In the genomic region with DNA sequence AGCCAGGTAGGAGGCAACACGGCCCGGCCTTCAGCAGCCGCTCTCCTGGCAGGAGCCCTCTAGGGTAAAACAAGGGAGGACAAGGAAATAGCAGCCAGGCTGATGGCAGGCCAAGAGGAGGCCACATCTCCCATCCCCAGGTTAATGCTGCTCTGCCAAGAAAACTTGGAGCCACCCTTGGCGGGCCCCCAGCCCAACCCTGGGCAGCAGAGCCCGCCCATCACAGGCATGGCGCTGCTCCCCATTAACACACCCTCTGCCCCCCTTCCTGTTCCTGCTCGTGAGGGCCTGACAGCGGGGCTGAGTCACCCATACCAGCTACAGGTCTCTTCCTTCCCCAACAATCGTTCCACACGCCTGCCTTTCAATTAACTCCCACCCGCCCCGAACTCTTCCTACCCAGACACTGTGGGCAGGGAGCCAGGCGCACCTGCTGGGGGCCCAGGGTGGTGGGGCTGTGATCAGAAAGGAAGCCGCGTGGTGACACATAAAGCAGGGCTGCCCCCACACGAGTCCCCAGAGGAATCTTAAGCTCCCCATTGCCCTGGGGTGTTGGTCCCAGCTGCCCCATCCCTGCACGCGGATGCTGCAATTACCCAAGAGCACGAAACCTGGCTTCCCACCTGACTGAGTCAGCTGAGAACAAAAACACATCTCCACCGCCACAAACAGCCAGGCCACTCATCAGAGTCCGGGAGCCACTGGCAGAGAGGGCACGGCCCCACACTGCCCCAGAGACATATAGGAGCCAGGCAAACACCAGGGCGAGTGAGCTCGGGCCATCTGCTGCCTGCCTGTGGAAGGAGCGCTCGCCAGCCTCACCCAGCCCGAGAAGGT, we compare ENCODE assay signal across 1 cellular context.
TF ChIP-seq lines count a peak whose summit lies in the region.

A gene with protein sequence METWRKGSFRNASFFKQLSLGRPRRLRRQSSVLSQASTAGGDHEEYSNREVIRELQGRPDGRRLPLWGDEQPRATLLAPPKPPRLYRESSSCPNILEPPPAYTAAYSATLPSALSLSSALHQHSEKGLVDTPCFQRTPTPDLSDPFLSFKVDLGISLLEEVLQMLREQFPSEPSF (plus strand): TSS at position 671 of the 837 bp plus-strand sequence. CDS start 516 bp downstream, outside the sequence.

TF ChIP-seq in HEK293, 187 proteins besides CTCF, POLR2A, EP300 and RAD21 (continued from another document and continues in another):
- TF ChIP-seq, protein P1, sequence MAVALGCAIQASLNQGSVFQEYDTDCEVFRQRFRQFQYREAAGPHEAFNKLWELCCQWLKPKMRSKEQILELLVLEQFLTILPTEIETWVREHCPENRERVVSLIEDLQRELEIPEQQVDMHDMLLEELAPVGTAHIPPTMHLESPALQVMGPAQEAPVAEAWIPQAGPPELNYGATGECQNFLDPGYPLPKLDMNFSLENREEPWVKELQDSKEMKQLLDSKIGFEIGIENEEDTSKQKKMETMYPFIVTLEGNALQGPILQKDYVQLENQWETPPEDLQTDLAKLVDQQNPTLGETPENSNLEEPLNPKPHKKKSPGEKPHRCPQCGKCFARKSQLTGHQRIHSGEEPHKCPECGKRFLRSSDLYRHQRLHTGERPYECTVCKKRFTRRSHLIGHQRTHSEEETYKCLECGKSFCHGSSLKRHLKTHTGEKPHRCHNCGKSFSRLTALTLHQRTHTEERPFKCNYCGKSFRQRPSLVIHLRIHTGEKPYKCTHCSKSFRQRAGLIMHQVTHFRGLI (tag by site-specific recombination; IDR thresholded peaks at IDR 0.05) = peak; percentile 80; the same call in 1 of the 2 replicates
- 0 out of 2 replicates have a peak, but pooled peaks have one; percentile 19 for TF ChIP-seq ZNF366 (tag by site-specific recombination; conservative IDR thresholded peaks at IDR 0.05)
- 0 out of 2 replicates have a peak, but pooled peaks have one; percentile 31 for TF ChIP-seq KLF16 (tag by site-specific recombination; IDR thresholded peaks at IDR 0.05)
- 0 out of 2 replicates have a peak, but pooled peaks have one; percentile 9 for TF ChIP-seq FEZF1 (tag by site-specific recombination; IDR thresholded peaks at IDR 0.05)
- TF ChIP-seq, protein P2, sequence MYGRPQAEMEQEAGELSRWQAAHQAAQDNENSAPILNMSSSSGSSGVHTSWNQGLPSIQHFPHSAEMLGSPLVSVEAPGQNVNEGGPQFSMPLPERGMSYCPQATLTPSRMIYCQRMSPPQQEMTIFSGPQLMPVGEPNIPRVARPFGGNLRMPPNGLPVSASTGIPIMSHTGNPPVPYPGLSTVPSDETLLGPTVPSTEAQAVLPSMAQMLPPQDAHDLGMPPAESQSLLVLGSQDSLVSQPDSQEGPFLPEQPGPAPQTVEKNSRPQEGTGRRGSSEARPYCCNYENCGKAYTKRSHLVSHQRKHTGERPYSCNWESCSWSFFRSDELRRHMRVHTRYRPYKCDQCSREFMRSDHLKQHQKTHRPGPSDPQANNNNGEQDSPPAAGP (tag by site-specific recombination; IDR thresholded peaks at IDR 0.05) = peak; percentile 97
- TF ChIP-seq ZIC2 (tag by site-specific recombination; IDR thresholded peaks at IDR 0.05) = peak; percentile 93
- TF ChIP-seq HOXD13 (CRISPR knock-in tag; IDR thresholded peaks at IDR 0.05; ENCODE audit: borderline replicate concordance) = no peak
- TF ChIP-seq WT1 (tag by site-specific recombination; IDR thresholded peaks at IDR 0.05) = peak; percentile 66
- TF ChIP-seq, protein P3, sequence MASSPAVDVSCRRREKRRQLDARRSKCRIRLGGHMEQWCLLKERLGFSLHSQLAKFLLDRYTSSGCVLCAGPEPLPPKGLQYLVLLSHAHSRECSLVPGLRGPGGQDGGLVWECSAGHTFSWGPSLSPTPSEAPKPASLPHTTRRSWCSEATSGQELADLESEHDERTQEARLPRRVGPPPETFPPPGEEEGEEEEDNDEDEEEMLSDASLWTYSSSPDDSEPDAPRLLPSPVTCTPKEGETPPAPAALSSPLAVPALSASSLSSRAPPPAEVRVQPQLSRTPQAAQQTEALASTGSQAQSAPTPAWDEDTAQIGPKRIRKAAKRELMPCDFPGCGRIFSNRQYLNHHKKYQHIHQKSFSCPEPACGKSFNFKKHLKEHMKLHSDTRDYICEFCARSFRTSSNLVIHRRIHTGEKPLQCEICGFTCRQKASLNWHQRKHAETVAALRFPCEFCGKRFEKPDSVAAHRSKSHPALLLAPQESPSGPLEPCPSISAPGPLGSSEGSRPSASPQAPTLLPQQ (tag by site-specific recombination; IDR thresholded peaks at IDR 0.05) = peak; percentile 60
- TF ChIP-seq ZBTB8A (tag by site-specific recombination; IDR thresholded peaks at IDR 0.05) = peak; percentile 80
- TF ChIP-seq SCRT1 (tag by site-specific recombination; IDR thresholded peaks at IDR 0.05; ENCODE audit: borderline replicate concordance) = peak; percentile 89
- peak; percentile 88 for TF ChIP-seq ZNF335 (tag by site-specific recombination; conservative IDR thresholded peaks at IDR 0.05)
- 0 out of 2 replicates have a peak, but pooled peaks have one; percentile 53 for TF ChIP-seq ZNF660 (tag by site-specific recombination; IDR thresholded peaks at IDR 0.05)
- peak; percentile 97 for TF ChIP-seq SP7 (tag by site-specific recombination; IDR thresholded peaks at IDR 0.05)
- no peak for TF ChIP-seq ZNF510 (tag by site-specific recombination; IDR thresholded peaks at IDR 0.05; ENCODE audit: insufficient replicate concordance)
- TF ChIP-seq SALL2 (tag by site-specific recombination; IDR thresholded peaks at IDR 0.05; ENCODE audit: borderline replicate concordance) = no peak
- TF ChIP-seq, protein P4, sequence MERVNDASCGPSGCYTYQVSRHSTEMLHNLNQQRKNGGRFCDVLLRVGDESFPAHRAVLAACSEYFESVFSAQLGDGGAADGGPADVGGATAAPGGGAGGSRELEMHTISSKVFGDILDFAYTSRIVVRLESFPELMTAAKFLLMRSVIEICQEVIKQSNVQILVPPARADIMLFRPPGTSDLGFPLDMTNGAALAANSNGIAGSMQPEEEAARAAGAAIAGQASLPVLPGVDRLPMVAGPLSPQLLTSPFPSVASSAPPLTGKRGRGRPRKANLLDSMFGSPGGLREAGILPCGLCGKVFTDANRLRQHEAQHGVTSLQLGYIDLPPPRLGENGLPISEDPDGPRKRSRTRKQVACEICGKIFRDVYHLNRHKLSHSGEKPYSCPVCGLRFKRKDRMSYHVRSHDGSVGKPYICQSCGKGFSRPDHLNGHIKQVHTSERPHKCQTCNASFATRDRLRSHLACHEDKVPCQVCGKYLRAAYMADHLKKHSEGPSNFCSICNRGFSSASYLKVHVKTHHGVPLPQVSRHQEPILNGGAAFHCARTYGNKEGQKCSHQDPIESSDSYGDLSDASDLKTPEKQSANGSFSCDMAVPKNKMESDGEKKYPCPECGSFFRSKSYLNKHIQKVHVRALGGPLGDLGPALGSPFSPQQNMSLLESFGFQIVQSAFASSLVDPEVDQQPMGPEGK (tag by site-specific recombination; IDR thresholded peaks at IDR 0.05) = peak; percentile 80
- peak; percentile 40; the same call in 1 of the 2 replicates for TF ChIP-seq KLF10 (tag by site-specific recombination; IDR thresholded peaks at IDR 0.05)
- TF ChIP-seq ZFP69B (tag by site-specific recombination; IDR thresholded peaks at IDR 0.05) = 0 out of 2 replicates have a peak, but pooled peaks have one; percentile 54
- TF ChIP-seq ZNF423 (tag by site-specific recombination; IDR thresholded peaks at IDR 0.05) = peak; percentile 61
- TF ChIP-seq KLF8 (tag by site-specific recombination; IDR thresholded peaks at IDR 0.05) = peak; percentile 62; the same call in 1 of the 2 replicates
- no peak for TF ChIP-seq ZNF560 (tag by site-specific recombination; IDR thresholded peaks at IDR 0.05; ENCODE audit: borderline replicate concordance)
- TF ChIP-seq ZBTB21 (tag by site-specific recombination; IDR thresholded peaks at IDR 0.05) = peak; percentile 31; the same call in 1 of the 2 replicates
- no peak for TF ChIP-seq ZNF501 (tag by site-specific recombination; IDR thresholded peaks at IDR 0.05)
- TF ChIP-seq, protein P5, sequence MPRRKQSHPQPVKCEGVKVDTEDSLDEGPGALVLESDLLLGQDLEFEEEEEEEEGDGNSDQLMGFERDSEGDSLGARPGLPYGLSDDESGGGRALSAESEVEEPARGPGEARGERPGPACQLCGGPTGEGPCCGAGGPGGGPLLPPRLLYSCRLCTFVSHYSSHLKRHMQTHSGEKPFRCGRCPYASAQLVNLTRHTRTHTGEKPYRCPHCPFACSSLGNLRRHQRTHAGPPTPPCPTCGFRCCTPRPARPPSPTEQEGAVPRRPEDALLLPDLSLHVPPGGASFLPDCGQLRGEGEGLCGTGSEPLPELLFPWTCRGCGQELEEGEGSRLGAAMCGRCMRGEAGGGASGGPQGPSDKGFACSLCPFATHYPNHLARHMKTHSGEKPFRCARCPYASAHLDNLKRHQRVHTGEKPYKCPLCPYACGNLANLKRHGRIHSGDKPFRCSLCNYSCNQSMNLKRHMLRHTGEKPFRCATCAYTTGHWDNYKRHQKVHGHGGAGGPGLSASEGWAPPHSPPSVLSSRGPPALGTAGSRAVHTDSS (tag by site-specific recombination; IDR thresholded peaks at IDR 0.05) = no peak
- peak; percentile 39; the same call in 1 of the 2 replicates for TF ChIP-seq ZEB2 (tag by site-specific recombination; IDR thresholded peaks at IDR 0.05)
- TF ChIP-seq SP2 (tag by site-specific recombination; IDR thresholded peaks at IDR 0.05) = peak; percentile 60
- TF ChIP-seq, protein P6, sequence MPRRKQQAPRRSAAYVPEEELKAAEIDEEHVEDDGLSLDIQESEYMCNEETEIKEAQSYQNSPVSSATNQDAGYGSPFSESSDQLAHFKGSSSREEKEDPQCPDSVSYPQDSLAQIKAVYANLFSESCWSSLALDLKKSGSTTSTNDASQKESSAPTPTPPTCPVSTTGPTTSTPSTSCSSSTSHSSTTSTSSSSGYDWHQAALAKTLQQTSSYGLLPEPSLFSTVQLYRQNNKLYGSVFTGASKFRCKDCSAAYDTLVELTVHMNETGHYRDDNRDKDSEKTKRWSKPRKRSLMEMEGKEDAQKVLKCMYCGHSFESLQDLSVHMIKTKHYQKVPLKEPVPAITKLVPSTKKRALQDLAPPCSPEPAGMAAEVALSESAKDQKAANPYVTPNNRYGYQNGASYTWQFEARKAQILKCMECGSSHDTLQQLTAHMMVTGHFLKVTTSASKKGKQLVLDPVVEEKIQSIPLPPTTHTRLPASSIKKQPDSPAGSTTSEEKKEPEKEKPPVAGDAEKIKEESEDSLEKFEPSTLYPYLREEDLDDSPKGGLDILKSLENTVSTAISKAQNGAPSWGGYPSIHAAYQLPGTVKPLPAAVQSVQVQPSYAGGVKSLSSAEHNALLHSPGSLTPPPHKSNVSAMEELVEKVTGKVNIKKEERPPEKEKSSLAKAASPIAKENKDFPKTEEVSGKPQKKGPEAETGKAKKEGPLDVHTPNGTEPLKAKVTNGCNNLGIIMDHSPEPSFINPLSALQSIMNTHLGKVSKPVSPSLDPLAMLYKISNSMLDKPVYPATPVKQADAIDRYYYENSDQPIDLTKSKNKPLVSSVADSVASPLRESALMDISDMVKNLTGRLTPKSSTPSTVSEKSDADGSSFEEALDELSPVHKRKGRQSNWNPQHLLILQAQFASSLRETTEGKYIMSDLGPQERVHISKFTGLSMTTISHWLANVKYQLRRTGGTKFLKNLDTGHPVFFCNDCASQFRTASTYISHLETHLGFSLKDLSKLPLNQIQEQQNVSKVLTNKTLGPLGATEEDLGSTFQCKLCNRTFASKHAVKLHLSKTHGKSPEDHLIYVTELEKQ (tag by site-specific recombination; IDR thresholded peaks at IDR 0.05; ENCODE audit: borderline replicate concordance) = peak; percentile 49; the same call in 1 of the 2 replicates
- no peak for TF ChIP-seq ZNF747 (tag by site-specific recombination; IDR thresholded peaks at IDR 0.05)
- peak; percentile 93 for TF ChIP-seq ZFHX2 (tag by site-specific recombination; conservative IDR thresholded peaks at IDR 0.05)
- TF ChIP-seq, protein P7, sequence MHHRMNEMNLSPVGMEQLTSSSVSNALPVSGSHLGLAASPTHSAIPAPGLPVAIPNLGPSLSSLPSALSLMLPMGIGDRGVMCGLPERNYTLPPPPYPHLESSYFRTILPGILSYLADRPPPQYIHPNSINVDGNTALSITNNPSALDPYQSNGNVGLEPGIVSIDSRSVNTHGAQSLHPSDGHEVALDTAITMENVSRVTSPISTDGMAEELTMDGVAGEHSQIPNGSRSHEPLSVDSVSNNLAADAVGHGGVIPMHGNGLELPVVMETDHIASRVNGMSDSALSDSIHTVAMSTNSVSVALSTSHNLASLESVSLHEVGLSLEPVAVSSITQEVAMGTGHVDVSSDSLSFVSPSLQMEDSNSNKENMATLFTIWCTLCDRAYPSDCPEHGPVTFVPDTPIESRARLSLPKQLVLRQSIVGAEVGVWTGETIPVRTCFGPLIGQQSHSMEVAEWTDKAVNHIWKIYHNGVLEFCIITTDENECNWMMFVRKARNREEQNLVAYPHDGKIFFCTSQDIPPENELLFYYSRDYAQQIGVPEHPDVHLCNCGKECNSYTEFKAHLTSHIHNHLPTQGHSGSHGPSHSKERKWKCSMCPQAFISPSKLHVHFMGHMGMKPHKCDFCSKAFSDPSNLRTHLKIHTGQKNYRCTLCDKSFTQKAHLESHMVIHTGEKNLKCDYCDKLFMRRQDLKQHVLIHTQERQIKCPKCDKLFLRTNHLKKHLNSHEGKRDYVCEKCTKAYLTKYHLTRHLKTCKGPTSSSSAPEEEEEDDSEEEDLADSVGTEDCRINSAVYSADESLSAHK (tag by site-specific recombination; IDR thresholded peaks at IDR 0.05) = no peak
- TF ChIP-seq ZNF302 (tag by site-specific recombination; IDR thresholded peaks at IDR 0.05; ENCODE audit: low read depth) = no peak
- peak; percentile 99 for TF ChIP-seq KLF1 (tag by site-specific recombination; IDR thresholded peaks at IDR 0.05)
- TF ChIP-seq, protein P8, sequence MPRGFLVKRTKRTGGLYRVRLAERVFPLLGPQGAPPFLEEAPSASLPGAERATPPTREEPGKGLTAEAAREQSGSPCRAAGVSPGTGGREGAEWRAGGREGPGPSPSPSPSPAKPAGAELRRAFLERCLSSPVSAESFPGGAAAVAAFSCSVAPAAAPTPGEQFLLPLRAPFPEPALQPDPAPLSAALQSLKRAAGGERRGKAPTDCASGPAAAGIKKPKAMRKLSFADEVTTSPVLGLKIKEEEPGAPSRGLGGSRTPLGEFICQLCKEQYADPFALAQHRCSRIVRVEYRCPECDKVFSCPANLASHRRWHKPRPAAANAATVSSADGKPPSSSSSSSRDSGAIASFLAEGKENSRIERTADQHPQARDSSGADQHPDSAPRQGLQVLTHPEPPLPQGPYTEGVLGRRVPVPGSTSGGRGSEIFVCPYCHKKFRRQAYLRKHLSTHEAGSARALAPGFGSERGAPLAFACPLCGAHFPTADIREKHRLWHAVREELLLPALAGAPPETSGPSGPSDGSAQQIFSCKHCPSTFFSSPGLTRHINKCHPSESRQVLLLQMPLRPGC (tag by site-specific recombination; IDR thresholded peaks at IDR 0.05) = 0 out of 2 replicates have a peak, but pooled peaks have one; percentile 15
- TF ChIP-seq ZXDB (tag by site-specific recombination; IDR thresholded peaks at IDR 0.05) = 0 out of 2 replicates have a peak, but pooled peaks have one; percentile 21
- TF ChIP-seq GLIS2 (tag by site-specific recombination; IDR thresholded peaks at IDR 0.05) = peak; percentile 64
